In genomic region chr20:58308680-58309527, GRCh38 we compare ENCODE assay signal across 7 cellular contexts. TPM values are rescaled to one million over a fixed set of nuclear protein-coding genes. Genes with fewer than 3 reads are reported as not detected.
DNase-seq lines count a peak whose midpoint lies in the region; ATAC-seq and TF ChIP-seq lines count a peak whose summit lies in the region.

No MANE protein-coding gene starts in this region.

- DNase-seq in GM12864 (ENCODE audit: low read depth) (no peak), GM23248 (peak; percentile 52), LoVo (ENCODE audit: low spot score) (peak; percentile 54), activated T-cell treated with anti-CD3 and anti-CD28 coated beads for 24 hours (ENCODE audit: low read depth) (peak; percentile 30), esophagus muscularis mucosa (ENCODE audit: extremely low spot score) (no peak), naive B cell (peak; percentile 71), upper lobe of right lung (peak; percentile 87)

- peaks cover 25% of the 10 kb centered on the region for H3K4me1 ChIP-seq in GM23248 (ENCODE audit: insufficient read depth)
- H3K4me1 ChIP-seq in esophagus muscularis mucosa: peaks cover 15 to 54% (median 42%) of the 10 kb centered on the region in 4 donors
- peaks cover 43% of the 10 kb centered on the region for H3K4me1 ChIP-seq in upper lobe of right lung

- H3K4me3 ChIP-seq in GM12864 (ENCODE audit: low read depth, low read length) (peak overlapping the region; percentile 71), GM23248 (peak overlapping the region; percentile 97), esophagus muscularis mucosa (peak overlapping the region; percentile 87 to 100 (median 94)), upper lobe of right lung (peak overlapping the region; percentile 74)

- ATAC-seq in naive B cell (ENCODE audit: low read depth in 2 of 2): peak; percentile 9 to 19
- peak; percentile 84 for ATAC-seq in upper lobe of right lung

- H4K20me1 ChIP-seq in GM23248 (ENCODE audit: insufficient read depth): no peaks in the 10 kb centered on the region

- H3K4me3 Mint-ChIP-seq in naive B cell: peak overlapping the region; percentile 65 to 91 (median 82)

- no peaks in the 10 kb centered on the region for H3K9me2 ChIP-seq in GM23248 (ENCODE audit: insufficient read depth)

- H3F3A ChIP-seq in GM23248 (ENCODE audit: insufficient read depth): no peaks in the 10 kb centered on the region

- no peaks in the 10 kb centered on the region for H3K9me3 Mint-ChIP-seq in naive B cell

- peak overlapping the region; percentile 87 for H3K9ac ChIP-seq in GM23248

- no peak for TF ChIP-seq EP300 in esophagus muscularis mucosa (IDR thresholded peaks at IDR 0.05)

- in situ Hi-C loops in GM23248 (cut with MboI): no loop called here

- peak overlapping the region; percentile 98 to 99 (median 99) for H3K27ac Mint-ChIP-seq in naive B cell

- peaks cover 7 to 9% of the 10 kb centered on the region in 2 donors for H3K36me3 Mint-ChIP-seq in naive B cell

- peak overlapping the region; percentile 99 for H2AFZ ChIP-seq in GM23248

- peaks cover 33 to 63% (median 40%) of the 10 kb centered on the region in 3 donors for H3K4me1 Mint-ChIP-seq in naive B cell

- H3K36me3 ChIP-seq in GM23248 (ENCODE audit: low read depth) (peaks cover 9% of the 10 kb centered on the region), esophagus muscularis mucosa (peaks cover 5 to 14% (median 13%) of the 10 kb centered on the region in 4 donors), upper lobe of right lung (peaks cover 25% of the 10 kb centered on the region)

- no peaks in the 10 kb centered on the region for H3K9me3 ChIP-seq in GM23248 (ENCODE audit: low read depth)
- no peaks in the 10 kb centered on the region for H3K9me3 ChIP-seq in esophagus muscularis mucosa
- H3K9me3 ChIP-seq in upper lobe of right lung: no peaks in the 10 kb centered on the region

- H3K27me3 ChIP-seq in GM23248 (replicated peaks; ENCODE audit: insufficient read depth) (no peaks in the 10 kb centered on the region), esophagus muscularis mucosa (no peaks in the 10 kb centered on the region), upper lobe of right lung (no peaks in the 10 kb centered on the region)

- no peak for TF ChIP-seq POLR2A in esophagus muscularis mucosa (IDR thresholded peaks at IDR 0.05; ENCODE audit: low read depth)

- intact Hi-C loops in esophagus muscularis mucosa (cut with DNase I): loop anchor here (10.0 kb wide), 1 partner anchor 726 kb away; the partner anchor contains the start of gene ATP5F1E
- intact Hi-C loops in upper lobe of right lung (cut with DNase I): no loop called here

- H3K4me2 ChIP-seq in GM23248 (ENCODE audit: unreplicated experiment): peak overlapping the region; percentile 86

- whole genome bisulfite sequencing in GM23248 (ENCODE audit: low coverage in 1 of 2, low lambda C conversion rate in 2 of 2, missing lambda C conversion rate in 2 of 2), 2 experiments: 6 to 10% methylated on average over 13 to 40 of the region's 41 CpGs
- 50% methylated on average over 13 of the region's 41 CpGs for whole genome bisulfite sequencing in esophagus muscularis mucosa

- no peaks in the 10 kb centered on the region for H3K27me3 Mint-ChIP-seq in naive B cell

- TF ChIP-seq CTCF in GM12864 (IDR thresholded peaks at IDR 0.05; ENCODE audit: low read depth, low read length, missing control alignments) (no peak), esophagus muscularis mucosa (IDR thresholded peaks at IDR 0.05) (no peak), upper lobe of right lung (IDR thresholded peaks at IDR 0.05) (no peak)

- H3K79me2 ChIP-seq in GM23248 (ENCODE audit: insufficient read depth): peaks cover 78% of the 10 kb centered on the region

- H3K27ac ChIP-seq in GM23248: peak overlapping the region; percentile 23; the same call in 1 of the 2 replicates
- H3K27ac ChIP-seq in esophagus muscularis mucosa (replicated peaks in 1 of 4): peak overlapping the region; percentile 67 to 90 (median 82)
- peak overlapping the region; percentile 72 for H3K27ac ChIP-seq in upper lobe of right lung

RNA-seq across cellular contexts. Expression of gene RAB22A, which starts 0.6 kb away (rescaled TPM):
- total RNA-seq in GM23248 (2014; rRNA removed; shearing (Covaris generic)): 21.2 and 23.0 TPM in 2 replicates
- polyA plus RNA-seq in GM23248 (2016; fragmentation: Nextera tagmentation; extraction: Ambion mirVana) (21.3 and 23.9 TPM in 2 replicates), naive B cell (ENCODE audit: low read depth in 6 of 6) (10 to 100 TPM; 11.6 to 15.8 (median 13.0) TPM)
- total RNA-seq in esophagus muscularis mucosa (10 to 100 TPM; 17.9 to 24.0 (median 20.4) TPM), upper lobe of right lung (24.2 TPM)

Comparison
In these comparisons a context has a peak if more than half of its experiments do, and no peak if none do; other contexts are left out.
1. DNase-seq: peak in GM23248 (single experiment), LoVo (single experiment), activated T-cell treated with anti-CD3 and anti-CD28 coated beads for 24 hours (single experiment), naive B cell (single experiment) and upper lobe of right lung (single experiment); none in GM12864 (single experiment) and esophagus muscularis mucosa (single experiment).
2. H3K27ac ChIP-seq: peak in every context shown above with its lines; median percentile 82 in esophagus muscularis mucosa; 72 in upper lobe of right lung; 23 in GM23248.
3. Peak in every context shown above with its lines, with median percentiles within 50 percentile points of each other: H3K4me3 ChIP-seq.